ENCODE assay signal across 13 cellular contexts in the genomic region with DNA sequence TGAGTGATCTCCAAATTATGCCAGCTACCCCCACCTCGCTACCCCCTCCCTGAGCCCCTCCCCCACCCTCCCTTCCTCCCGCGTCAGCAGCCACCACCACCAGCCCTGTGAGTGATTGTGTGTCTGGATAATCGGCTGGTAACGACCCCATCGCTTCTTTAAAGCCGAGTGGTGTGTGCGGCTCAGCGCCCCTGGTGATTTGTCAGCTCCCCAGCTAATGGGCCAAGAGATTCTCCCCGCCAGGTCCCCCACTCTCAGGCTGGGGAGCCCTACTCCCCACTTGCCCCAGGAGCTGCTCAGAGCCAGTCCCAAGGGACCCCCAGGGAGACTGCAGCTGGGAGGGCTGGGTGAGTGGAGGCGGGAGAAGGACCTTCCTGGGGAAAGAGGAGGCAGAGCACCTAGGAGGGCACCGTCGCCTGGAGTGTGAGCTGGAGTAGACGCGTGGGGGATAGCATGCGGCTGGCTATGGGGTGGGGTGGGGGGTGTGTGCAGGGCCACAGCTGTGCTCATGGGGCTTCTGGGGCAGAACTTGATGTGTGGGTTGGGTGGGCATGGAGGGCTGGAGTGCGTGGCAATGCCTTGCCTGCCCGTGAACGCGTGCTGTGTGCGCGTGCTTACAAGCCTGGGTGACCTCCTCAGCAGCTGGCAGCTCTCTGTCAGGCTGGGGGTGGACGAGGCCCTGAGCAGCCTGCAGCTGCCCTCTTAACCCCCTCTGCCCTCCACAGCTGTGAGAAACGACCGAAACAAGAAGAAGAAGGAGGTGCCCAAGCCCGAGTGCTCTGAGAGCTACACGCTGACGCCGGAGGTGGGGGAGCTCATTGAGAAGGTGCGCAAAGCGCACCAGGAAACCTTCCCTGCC. TPM values are rescaled to one million over a fixed set of nuclear protein-coding genes. Genes with fewer than 3 reads are reported as not detected.
DNase-seq lines count a peak whose midpoint lies in the region; ATAC-seq and TF ChIP-seq lines count a peak whose summit lies in the region.
"Had no signal": no experiment of that assay in that cellular context is flagged by ENCODE, and none has a peak within 500 bp of the region (broad histone marks: within the 10 kb centered on the region; RNA-seq: fewer than 3 reads in every experiment).

No MANE protein-coding gene starts in this region.

- CTCF ChIA-PET in naive thymus-derived CD4-positive, alpha-beta T cell (lab: Charles Lee), result interaction anchor here (0.7 to 11.9 kb wide), 10 partner anchors 10 to 57 kb away, joined by 3 to 233 read pairs (median 4); no protein-coding TSS in a partner anchor

- ATAC-seq in effector memory CD8-positive, alpha-beta T cell (replicated peaks), result no peak
- ATAC-seq in naive thymus-derived CD4-positive, alpha-beta T cell, result no peak
- no peak for ATAC-seq in GM21529 (IDR thresholded peaks at IDR 0.05; ENCODE audit: unreplicated experiment)
- ATAC-seq in HG03469 (IDR thresholded peaks at IDR 0.05; ENCODE audit: unreplicated experiment), result no peak
- ATAC-seq: mucosa of descending colon had no signal

- H3K27me3 Mint-ChIP-seq in effector memory CD8-positive, alpha-beta T cell, result no peaks in the 10 kb centered on the region
- no peaks in the 10 kb centered on the region for H3K27me3 Mint-ChIP-seq in osteocyte (ENCODE audit: unreplicated experiment)
- H3K27me3 Mint-ChIP-seq in naive thymus-derived CD4-positive, alpha-beta T cell, result no peaks in the 10 kb centered on the region

- H3K27ac ChIP-seq in naive thymus-derived CD4-positive, alpha-beta T cell (ENCODE audit: low read depth, low read length), result no peak overlapping the region

- peaks cover 15 to 18% of the 10 kb centered on the region in 2 donors for H3K4me1 ChIP-seq in naive thymus-derived CD4-positive, alpha-beta T cell (ENCODE audit: control insufficient read depth in 2 of 2, insufficient read depth in 2 of 2, low read length in 2 of 2)

- no peak overlapping the region for H3K4me3 ChIP-seq in naive thymus-derived CD4-positive, alpha-beta T cell (ENCODE audit: low read length)
- H3K4me3 ChIP-seq: mucosa of descending colon had no signal

- POLR2A ChIA-PET in naive thymus-derived CD4-positive, alpha-beta T cell (lab: Charles Lee), result interaction anchor here (0.6 to 3.9 kb wide), 8 partner anchors 11 to 1370 kb away, joined by 3 to 35 read pairs (median 4); partner anchors contain the start of gene RARA

- peak; percentile 37 for DNase-seq in LHCN-M2 (ENCODE audit: low read depth)
- DNase-seq in NCI-H2171 treated with DMSO at 0.1 percent for 48 hours (lab: John Stamatoyannopoulos, UW), result peak; percentile 54
- no peak for DNase-seq in effector memory CD8-positive, alpha-beta T cell
- no peak for DNase-seq in osteocyte (ENCODE audit: extremely low spot score, unreplicated experiment)
- no peak for DNase-seq in naive thymus-derived CD4-positive, alpha-beta T cell
- DNase-seq in germinal center (ENCODE audit: low spot score), result no peak
- DNase-seq: activated T-cell treated with anti-CD3 and anti-CD28 coated beads for 4 hours had no signal

- H3K27ac Mint-ChIP-seq in effector memory CD8-positive, alpha-beta T cell, result peak overlapping the region; percentile 35 to 90
- H3K27ac Mint-ChIP-seq in osteocyte (ENCODE audit: unreplicated experiment), result peak overlapping the region; percentile 27
- peak overlapping the region in 1 of 9 donors; percentile 74 for H3K27ac Mint-ChIP-seq in naive thymus-derived CD4-positive, alpha-beta T cell

- H3K4me1 Mint-ChIP-seq in effector memory CD8-positive, alpha-beta T cell (ENCODE audit: low read depth in 2 of 2), result peaks cover 34 to 54% of the 10 kb centered on the region in 2 donors
- H3K4me1 Mint-ChIP-seq in osteocyte (ENCODE audit: unreplicated experiment), result peaks cover 46% of the 10 kb centered on the region
- peaks cover 12 to 46% (median 34%) of the 10 kb centered on the region in 7 donors for H3K4me1 Mint-ChIP-seq in naive thymus-derived CD4-positive, alpha-beta T cell

- H3K9me3 Mint-ChIP-seq in effector memory CD8-positive, alpha-beta T cell, result no peaks in the 10 kb centered on the region
- no peaks in the 10 kb centered on the region for H3K9me3 Mint-ChIP-seq in osteocyte (ENCODE audit: unreplicated experiment)
- no peaks in the 10 kb centered on the region for H3K9me3 Mint-ChIP-seq in naive thymus-derived CD4-positive, alpha-beta T cell

- intact Hi-C loops in naive thymus-derived CD4-positive, alpha-beta T cell (cut with micrococcal nuclease), result no loop called here

- H3K9me3 ChIP-seq in naive thymus-derived CD4-positive, alpha-beta T cell (ENCODE audit: control insufficient read depth in 2 of 3, low read length in 3 of 3), result no peaks in the 10 kb centered on the region
- H3K9me3 ChIP-seq: mucosa of descending colon had no signal

- H3K27me3 ChIP-seq in naive thymus-derived CD4-positive, alpha-beta T cell (ENCODE audit: control insufficient read depth in 2 of 2, insufficient read depth in 2 of 2, low read length in 2 of 2), result no peaks in the 10 kb centered on the region

- H3K4me3 Mint-ChIP-seq in effector memory CD8-positive, alpha-beta T cell, result no peak overlapping the region
- H3K4me3 Mint-ChIP-seq in osteocyte (ENCODE audit: unreplicated experiment), result no peak overlapping the region
- H3K4me3 Mint-ChIP-seq in naive thymus-derived CD4-positive, alpha-beta T cell, result no peak overlapping the region

- no peak for TF ChIP-seq CTCF in osteocyte (IDR thresholded peaks at IDR 0.05)

- peaks cover 2 to 71% (median 4%) of the 10 kb centered on the region in 3 experiments for H3K36me3 ChIP-seq in naive thymus-derived CD4-positive, alpha-beta T cell (ENCODE audit: control insufficient read depth in 2 of 3, insufficient read depth in 3 of 3, low read length in 3 of 3)

- H3K36me3 Mint-ChIP-seq in effector memory CD8-positive, alpha-beta T cell (ENCODE audit: insufficient read depth), result peaks cover 80% of the 10 kb centered on the region
- H3K36me3 Mint-ChIP-seq in osteocyte (ENCODE audit: unreplicated experiment), result peaks cover 35% of the 10 kb centered on the region
- H3K36me3 Mint-ChIP-seq in naive thymus-derived CD4-positive, alpha-beta T cell, result peaks cover 6 to 17% (median 7%) of the 10 kb centered on the region in 5 donors

RNA-seq across cellular contexts. Expression of gene GJD3, which starts 13.1 kb away (rescaled TPM):
- total RNA-seq in LHCN-M2 (2014; rRNA removed), result not detected in 2 replicates
- 0.19 TPM for polyA plus RNA-seq in LHCN-M2 (2012)
- 0.40 TPM in 1 of 2 replicates, not detected in the other for total RNA-seq in osteocyte
- total RNA-seq in naive thymus-derived CD4-positive, alpha-beta T cell, result under 1 TPM in 1 of 5 experiments, not detected in 4; 0.27 TPM
- polyA plus RNA-seq in naive thymus-derived CD4-positive, alpha-beta T cell, result not detected
- total RNA-seq: NCI-H460; T-helper 2 cell treated with Interferon-gamma antibody and Interleukin-4, amounts not matched to agents 100 ng/mL and 5 ng/mL, for 36 hours; temporal lobe had no signal

RNA-seq across cellular contexts. Expression of gene RARA, which starts 42.4 kb away (rescaled TPM):
- total RNA-seq in LHCN-M2 (2014; rRNA removed) (24.2 and 29.6 TPM in 2 replicates), osteocyte (62.6 and 65.2 TPM in 2 replicates)
- 38.8 TPM for polyA plus RNA-seq in LHCN-M2 (2012)
- 100 to 1,000 TPM in 1 of 5 experiments, 10 to 100 TPM in 4; 40.0 to 115 (median 43.8) TPM for total RNA-seq in naive thymus-derived CD4-positive, alpha-beta T cell
- 10 to 100 TPM in 1 of 2 donors, 1 to 10 TPM in 1; 6.7 to 16.5 TPM for polyA plus RNA-seq in naive thymus-derived CD4-positive, alpha-beta T cell

Comparison
In these comparisons a context has a peak if more than half of its experiments do, and no peak if none do; other contexts are left out.
1. DNase-seq: peak in LHCN-M2 (single experiment) and NCI-H2171 treated with DMSO at 0.1 percent for 48 hours (single experiment); none in effector memory CD8-positive, alpha-beta T cell (0 of 3), osteocyte (single experiment), naive thymus-derived CD4-positive, alpha-beta T cell (0 of 9) and germinal center (single experiment).